In the genomic region with DNA sequence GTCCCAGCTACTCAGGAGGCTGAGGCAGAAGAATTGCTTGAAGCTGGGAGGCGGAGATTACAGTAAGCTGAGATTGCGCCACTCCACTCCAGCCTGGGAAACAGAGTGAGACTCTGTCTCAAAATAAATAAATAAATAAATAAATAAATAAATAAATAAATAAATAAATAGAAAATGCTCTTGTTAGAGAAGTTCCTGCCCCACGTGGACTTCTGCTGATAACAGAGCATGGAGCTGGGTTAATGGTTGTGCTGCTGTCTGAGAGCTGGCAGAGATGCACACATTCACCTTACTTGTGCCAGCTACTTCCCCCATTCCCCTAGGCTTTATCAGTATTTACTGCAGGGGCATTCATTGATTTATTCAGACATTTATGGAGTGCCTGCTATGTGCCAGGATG, we compare ENCODE assay signal across 24 cellular contexts.
DNase-seq lines count a peak whose midpoint lies in the region; ATAC-seq, FAIRE-seq and TF ChIP-seq lines count a peak whose summit lies in the region.
"Had no signal": no experiment of that assay in that cellular context is flagged by ENCODE, and none has a peak within 500 bp of the region (broad histone marks: within the 10 kb centered on the region; RNA-seq: fewer than 3 reads in every experiment).

No MANE protein-coding gene starts in this region.

- FAIRE-seq in A549 (lab: Jason Lieb, UNC) (no peak), pancreas (lab: Jason Lieb, UNC) (no peak)
- FAIRE-seq: A204.1, D721Med, G401.6, GM12891, GM19239 had no signal

- TF ChIP-seq RAD21 in A549 (conservative IDR thresholded peaks at IDR 0.05 in 1 of 2, IDR thresholded peaks at IDR 0.05 in 1 of 2): no peak

- H3K4me2 ChIP-seq in A549: no peak overlapping the region
- H3K4me2 ChIP-seq in neural progenitor cell: no peak overlapping the region
- H3K4me2 ChIP-seq: BLaER1 treated with 17β-estradiol and CSF1 and Interleukin-3, amounts not matched to agents 10 nM and 100 nM had no signal

- H3K9me3 ChIP-seq in A549 (no peaks in the 10 kb centered on the region), HEK293 (ENCODE audit: control insufficient read depth, insufficient read depth, low read depth, low read length) (no peaks in the 10 kb centered on the region), RWPE2 (ENCODE audit: severe bottlenecking) (no peaks in the 10 kb centered on the region), pancreas (no peaks in the 10 kb centered on the region), neural progenitor cell (ENCODE audit: low read depth) (no peaks in the 10 kb centered on the region)
- H3K9me3 ChIP-seq: Caco-2 had no signal

- TF ChIP-seq POLR2A in A549 (IDR thresholded peaks at IDR 0.05; ENCODE audit: low read length): no peak

- no peaks in the 10 kb centered on the region for H3K9me3 Mint-ChIP-seq in chondrocyte (ENCODE audit: low read depth)
- no peaks in the 10 kb centered on the region for H3K9me3 Mint-ChIP-seq in neural progenitor cell
- no peaks in the 10 kb centered on the region for H3K9me3 Mint-ChIP-seq in glutamatergic neuron (ENCODE audit: unreplicated experiment)
- H3K9me3 Mint-ChIP-seq: CD4-positive, alpha-beta T cell; CD8-positive, alpha-beta T cell had no signal

- POLR2A ChIA-PET in A549 (lab: Yijun Ruan, JAX) (no interaction called here), HEK293 (lab: Yijun Ruan, JAX) (no interaction called here)

- intact Hi-C loops in pancreas (cut with DNase I): no loop called here

- no peaks in the 10 kb centered on the region for H3K27me3 ChIP-seq in RWPE2 (ENCODE audit: insufficient read depth, poor library complexity, severe bottlenecking)
- no peaks in the 10 kb centered on the region for H3K27me3 ChIP-seq in pancreas
- H3K27me3 ChIP-seq in neural progenitor cell: no peaks in the 10 kb centered on the region
- H3K27me3 ChIP-seq: BLaER1 treated with 17β-estradiol and CSF1 and Interleukin-3, amounts not matched to agents 10 nM and 100 nM had no signal

- TF ChIP-seq EP300 in A549 (IDR thresholded peaks at IDR 0.05): no peak

- no peak overlapping the region for H2AFZ ChIP-seq in neural progenitor cell (replicated peaks)

- H3K4me3 Mint-ChIP-seq in chondrocyte (ENCODE audit: unreplicated experiment) (no peak overlapping the region), neural progenitor cell (no peak overlapping the region), glutamatergic neuron (ENCODE audit: unreplicated experiment) (no peak overlapping the region)
- H3K4me3 Mint-ChIP-seq: B cell; CD4-positive, alpha-beta T cell; CD8-positive, alpha-beta T cell had no signal

- H3K27ac ChIP-seq in A549 (no peak overlapping the region), HEK293 (ENCODE audit: extremely low read depth, low read depth, low read length) (no peak overlapping the region), RWPE2 (ENCODE audit: poor library complexity, severe bottlenecking) (no peak overlapping the region), pancreas (no peak overlapping the region), neural progenitor cell (no peak overlapping the region)
- H3K27ac ChIP-seq: BLaER1 treated with 17β-estradiol and CSF1 and Interleukin-3, amounts not matched to agents 10 nM and 100 nM; C4-2B had no signal

- no peak for TF ChIP-seq CTCF in A549 (IDR thresholded peaks at IDR 0.05)
- TF ChIP-seq CTCF in HEK293 (tag by site-specific recombination; IDR thresholded peaks at IDR 0.05): no peak
- TF ChIP-seq CTCF in RWPE2 (IDR thresholded peaks at IDR 0.05; ENCODE audit: poor library complexity, severe bottlenecking): no peak
- no peak for TF ChIP-seq CTCF in pancreas (IDR thresholded peaks at IDR 0.05)
- TF ChIP-seq CTCF in chondrocyte (IDR thresholded peaks at IDR 0.05): no peak
- TF ChIP-seq CTCF in neural progenitor cell (IDR thresholded peaks at IDR 0.05): no peak
- no peak for TF ChIP-seq CTCF in glutamatergic neuron (IDR thresholded peaks at IDR 0.05; ENCODE audit: partially characterized antibody, unreplicated experiment)

- 64% methylated on average over 3 of the region's 3 CpGs for WGBS in A549 (ENCODE audit: missing lambda C conversion rate)
- 45 to 48% methylated on average over 3 of the region's 3 CpGs for whole genome bisulfite sequencing in pancreas, 2 donors

- no peak for DNase-seq in A549 (ENCODE audit: low read depth in 1 of 2, low spot score in 1 of 2)
- DNase-seq in RWPE2 (ENCODE audit: low spot score): peak; percentile 28
- peak in 3 of 6 donors; percentile 22 to 46 (median 39) for DNase-seq in pancreas
- DNase-seq in chondrocyte (ENCODE audit: low spot score): no peak
- DNase-seq in neural progenitor cell (ENCODE audit: low spot score): no peak
- no peak for DNase-seq in glutamatergic neuron
- DNase-seq: 8988T; AML-193; Calu3; CD4-positive, alpha-beta T cell; CD8-positive, alpha-beta T cell; DMS79 treated with DMSO at 0.1 percent for 48 hours; GF-D8 had no signal

- H3K27me3 Mint-ChIP-seq in chondrocyte (ENCODE audit: low read depth) (peaks cover 21% of the 10 kb centered on the region), neural progenitor cell (ENCODE audit: insufficient read depth, low read depth) (peaks cover 12% of the 10 kb centered on the region), glutamatergic neuron (ENCODE audit: unreplicated experiment) (peaks cover 1% of the 10 kb centered on the region)

- H3K36me3 Mint-ChIP-seq in chondrocyte (ENCODE audit: low read depth) (no peaks in the 10 kb centered on the region), neural progenitor cell (no peaks in the 10 kb centered on the region), glutamatergic neuron (ENCODE audit: unreplicated experiment) (no peaks in the 10 kb centered on the region)
- H3K36me3 Mint-ChIP-seq: CD8-positive, alpha-beta T cell had no signal

- H3K4me3 ChIP-seq in A549 (no peak overlapping the region), HEK293 (ENCODE audit: low read depth, low read length) (no peak overlapping the region), RWPE2 (ENCODE audit: severe bottlenecking) (no peak overlapping the region), pancreas (no peak overlapping the region), neural progenitor cell (no peak overlapping the region)
- H3K4me3 ChIP-seq: BLaER1 treated with 17β-estradiol and CSF1 and Interleukin-3, amounts not matched to agents 10 nM and 100 nM had no signal

- H4K20me1 ChIP-seq in neural progenitor cell (ENCODE audit: low read depth): no peaks in the 10 kb centered on the region
- H4K20me1 ChIP-seq: BLaER1 treated with 17β-estradiol and CSF1 and Interleukin-3, amounts not matched to agents 10 nM and 100 nM had no signal

- CTCF ChIA-PET in A549 (lab: Yijun Ruan, JAX) (interaction anchor here (1.4 to 1.5 kb wide), 2 partner anchors 9 to 22 kb away, joined by 3 to 4 read pairs; no protein-coding TSS in a partner anchor), HEK293 (lab: Yijun Ruan, JAX) (no interaction called here)

- no peaks in the 10 kb centered on the region for H3K79me2 ChIP-seq in neural progenitor cell (ENCODE audit: low read depth)

- H3K36me3 ChIP-seq in HEK293 (ENCODE audit: control insufficient read depth in 2 of 2, insufficient read depth in 1 of 2, low read length in 2 of 2) (no peaks in the 10 kb centered on the region), RWPE2 (ENCODE audit: low read depth) (no peaks in the 10 kb centered on the region), pancreas (no peaks in the 10 kb centered on the region), neural progenitor cell (no peaks in the 10 kb centered on the region)
- H3K36me3 ChIP-seq: BLaER1 treated with 17β-estradiol and CSF1 and Interleukin-3, amounts not matched to agents 10 nM and 100 nM had no signal

- ATAC-seq in A549 (no peak), RWPE2 (ENCODE audit: low read depth) (no peak), pancreas (peak; percentile 18 to 88 (median 76)), HG03439 (IDR thresholded peaks at IDR 0.05; ENCODE audit: unreplicated experiment) (no peak)
- ATAC-seq: CD8-positive, alpha-beta T cell had no signal

- H3K4me1 Mint-ChIP-seq in chondrocyte (ENCODE audit: low read depth): no peaks in the 10 kb centered on the region
- peaks cover 12% of the 10 kb centered on the region for H3K4me1 Mint-ChIP-seq in neural progenitor cell
- no peaks in the 10 kb centered on the region for H3K4me1 Mint-ChIP-seq in glutamatergic neuron (ENCODE audit: low read depth, unreplicated experiment)
- H3K4me1 Mint-ChIP-seq: B cell had no signal

- H3K27ac Mint-ChIP-seq in chondrocyte (ENCODE audit: unreplicated experiment) (no peak overlapping the region), neural progenitor cell (no peak overlapping the region), glutamatergic neuron (ENCODE audit: unreplicated experiment) (no peak overlapping the region)
- H3K27ac Mint-ChIP-seq: B cell; CD4-positive, alpha-beta T cell; CD8-positive, alpha-beta T cell had no signal

- H3F3A ChIP-seq in neural progenitor cell (ENCODE audit: low read depth): no peaks in the 10 kb centered on the region

- H3K4me1 ChIP-seq in A549 (no peaks in the 10 kb centered on the region), HEK293 (ENCODE audit: control insufficient read depth, insufficient read depth, low read length) (no peaks in the 10 kb centered on the region), RWPE2 (ENCODE audit: insufficient read depth, poor library complexity, severe bottlenecking) (no peaks in the 10 kb centered on the region), pancreas (no peaks in the 10 kb centered on the region), neural progenitor cell (no peaks in the 10 kb centered on the region)
- H3K4me1 ChIP-seq: BLaER1 treated with 17β-estradiol and CSF1 and Interleukin-3, amounts not matched to agents 10 nM and 100 nM; Caco-2 had no signal

- no peak overlapping the region for H3K9ac ChIP-seq in neural progenitor cell
- H3K9ac ChIP-seq: BLaER1 treated with 17β-estradiol and CSF1 and Interleukin-3, amounts not matched to agents 10 nM and 100 nM had no signal

TF ChIP-seq in A549, 52 proteins besides CTCF, POLR2A, EP300 and RAD21 (continues in another document):
- no peak for TF ChIP-seq MAZ (IDR thresholded peaks at IDR 0.05; ENCODE audit: borderline replicate concordance, low read depth, low read length)
- TF ChIP-seq KDM1A (IDR thresholded peaks at IDR 0.05; ENCODE audit: low read depth): no peak
- TF ChIP-seq ZC3H11A (IDR thresholded peaks at IDR 0.05): peak; percentile 83

TF ChIP-seq in HEK293, 187 proteins besides CTCF, POLR2A, EP300 and RAD21 (continues in another document):
- TF ChIP-seq ZNF354C (tag by site-specific recombination; IDR thresholded peaks at IDR 0.05; ENCODE audit: borderline replicate concordance, low read depth) (0 out of 2 replicates have a peak, but pooled peaks have one; percentile 50), IKZF3 (tag by site-specific recombination; IDR thresholded peaks at IDR 0.05) (no peak), ZNF174 (tag by site-specific recombination; IDR thresholded peaks at IDR 0.05) (no peak), ZNF560 (tag by site-specific recombination; IDR thresholded peaks at IDR 0.05; ENCODE audit: borderline replicate concordance) (peak; percentile 80; the same call in 1 of the 2 replicates), ZNF202 (tag by site-specific recombination; IDR thresholded peaks at IDR 0.05; ENCODE audit: borderline replicate concordance) (peak; percentile 83; the same call in 1 of the 2 replicates)

Comparison
In these comparisons a context has a peak if more than half of its experiments do, and no peak if none do; other contexts are left out.
1. ATAC-seq: peak in pancreas (4 of 4); none in A549 (0 of 2), RWPE2 (single experiment) and HG03439 (single experiment).